ENCODE assay signal across 1 cellular context in genomic region chr6:143677891-143678737, GRCh38.
A peak's percentile ranks its signal among the peaks of the same experiment; 100 is the strongest.
TF ChIP-seq lines count a peak whose summit lies in the region.

Gene PHACTR2, plus strand, starts transcription at chr6:143677965. Its CDS starts 199 bp downstream, at chr6:143678164.

TF ChIP-seq in K562, 482 proteins besides CTCF, POLR2A, EP300 and RAD21 (continued from another document and continues in another):
- TF ChIP-seq HIVEP1 (CRISPR knock-in tag; IDR thresholded peaks at IDR 0.05), result no peak
- no peak for TF ChIP-seq MECOM (CRISPR knock-in tag; IDR thresholded peaks at IDR 0.05)
- 0 out of 2 replicates have a peak, but pooled peaks have one; percentile 59 for TF ChIP-seq RBM14 (IDR thresholded peaks at IDR 0.05; ENCODE audit: borderline replicate concordance, insufficient read depth, low read depth, low read length)
- TF ChIP-seq SRSF1 (IDR thresholded peaks at IDR 0.05; ENCODE audit: low read depth, low read length), result no peak
- TF ChIP-seq SMARCB1 (IDR thresholded peaks at IDR 0.05; ENCODE audit: insufficient read length, low read depth), result no peak
- TF ChIP-seq RUNX1 (IDR thresholded peaks at IDR 0.05; ENCODE audit: low read depth), result 0 out of 2 replicates have a peak, but pooled peaks have one; percentile 70
- peak; percentile 91 for TF ChIP-seq ZFP91 (CRISPR knock-in tag; IDR thresholded peaks at IDR 0.05)
- no peak for TF ChIP-seq ZNF785 (CRISPR knock-in tag; IDR thresholded peaks at IDR 0.05)
- TF ChIP-seq HDAC6 (IDR thresholded peaks at IDR 0.05; ENCODE audit: low read depth, low read length), result peak; percentile 99
- TF ChIP-seq NR1H2 (CRISPR knock-in tag; IDR thresholded peaks at IDR 0.05), result 0 out of 2 replicates have a peak, but pooled peaks have one; percentile 57
- peak; percentile 75; the same call in 1 of the 2 replicates for TF ChIP-seq MYC (IDR thresholded peaks at IDR 0.05; ENCODE audit: low read depth, low read length)
- TF ChIP-seq MYC (CRISPR knock-in tag; IDR thresholded peaks at IDR 0.05; ENCODE audit: borderline replicate concordance, low read depth), result no peak
- peak; percentile 71 for TF ChIP-seq CCNT2 (IDR thresholded peaks at IDR 0.05; ENCODE audit: borderline replicate concordance, extremely low read depth, insufficient read length, low read depth, low read length)
- peak; percentile 69 to 80 for TF ChIP-seq MNT (conservative IDR thresholded peaks at IDR 0.05)
- no peak for TF ChIP-seq ZNF3 (CRISPR knock-in tag; IDR thresholded peaks at IDR 0.05)
- peak; percentile 47; the same call in 1 of the 2 replicates for TF ChIP-seq SIN3B (IDR thresholded peaks at IDR 0.05; ENCODE audit: low read depth)
- TF ChIP-seq SP1 (CRISPR knock-in tag; IDR thresholded peaks at IDR 0.05), result no peak
- TF ChIP-seq SMAD1 (IDR thresholded peaks at IDR 0.05; ENCODE audit: low read depth, low read length, partially characterized antibody), result no peak
- no peak for TF ChIP-seq MTF1 (CRISPR knock-in tag; IDR thresholded peaks at IDR 0.05; ENCODE audit: borderline replicate concordance)
- no peak for TF ChIP-seq PTTG1 (tag; IDR thresholded peaks at IDR 0.05; ENCODE audit: low read depth)
- peak; percentile 55 to 82 for TF ChIP-seq MAZ (CRISPR knock-in tag; conservative IDR thresholded peaks at IDR 0.05 in 1 of 2, IDR thresholded peaks at IDR 0.05 in 1 of 2)
- no peak for TF ChIP-seq PTBP1 (IDR thresholded peaks at IDR 0.05; ENCODE audit: low read depth, low read length)
- no peak for TF ChIP-seq TRIM28 (IDR thresholded peaks at IDR 0.05)
- no peak for TF ChIP-seq NR2F6 (CRISPR knock-in tag; IDR thresholded peaks at IDR 0.05)
- peak in 1 of 2 experiments; percentile 26; a peak in 1 of 4 replicates for TF ChIP-seq RCOR1 (IDR thresholded peaks at IDR 0.05; ENCODE audit: borderline replicate concordance in 1 of 2, low read depth in 2 of 2, low read length in 2 of 2)
- TF ChIP-seq RBBP5 (IDR thresholded peaks at IDR 0.05; ENCODE audit: borderline replicate concordance, insufficient read depth, low read length, poor library complexity, severe bottlenecking), result peak; percentile 97
- peak; percentile 73; the same call in 1 of the 2 replicates for TF ChIP-seq REST (CRISPR knock-in tag; IDR thresholded peaks at IDR 0.05; ENCODE audit: low read depth)
- no peak for TF ChIP-seq RNF219 (CRISPR knock-in tag; IDR thresholded peaks at IDR 0.05)
- no peak for TF ChIP-seq TCF3 (CRISPR knock-in tag; IDR thresholded peaks at IDR 0.05)
- no peak for TF ChIP-seq ZBED1 (IDR thresholded peaks at IDR 0.05)
- no peak for TF ChIP-seq TCF7L2 (IDR thresholded peaks at IDR 0.05; ENCODE audit: low read depth, low read length)
- TF ChIP-seq MYNN (IDR thresholded peaks at IDR 0.05), result no peak
- no peak for TF ChIP-seq MYNN (CRISPR knock-in tag; IDR thresholded peaks at IDR 0.05)
- peak; percentile 74 for TF ChIP-seq FOXP1 (CRISPR knock-in tag; IDR thresholded peaks at IDR 0.05)
- peak; percentile 53; the same call in 1 of the 2 replicates for TF ChIP-seq HDAC8 (tag; IDR thresholded peaks at IDR 0.05)
- TF ChIP-seq PATZ1 (CRISPR knock-in tag; IDR thresholded peaks at IDR 0.05; ENCODE audit: borderline replicate concordance), result no peak
- 0 out of 2 replicates have a peak, but pooled peaks have one; percentile 56 for TF ChIP-seq ZNF24 (IDR thresholded peaks at IDR 0.05)
- peak; percentile 62; the same call in 1 of the 2 replicates for TF ChIP-seq NKRF (IDR thresholded peaks at IDR 0.05; ENCODE audit: borderline replicate concordance)
- TF ChIP-seq ATF6 (CRISPR knock-in tag; IDR thresholded peaks at IDR 0.05), result 0 out of 2 replicates have a peak, but pooled peaks have one; percentile 38
- no peak for TF ChIP-seq PBX2 (CRISPR knock-in tag; IDR thresholded peaks at IDR 0.05; ENCODE audit: low read depth)
- peak; percentile 88 for TF ChIP-seq PBX2 (tag; conservative IDR thresholded peaks at IDR 0.05; ENCODE audit: low read depth)
- no peak for TF ChIP-seq SMARCE1 (IDR thresholded peaks at IDR 0.05)
- peak in 1 of 2 experiments; percentile 79; a peak in 2 of 4 replicates for TF ChIP-seq HDAC1 (IDR thresholded peaks at IDR 0.05)
- TF ChIP-seq MBD2 (IDR thresholded peaks at IDR 0.05; ENCODE audit: borderline replicate concordance, low read depth), result peak; percentile 46; the same call in 1 of the 2 replicates
- peak; percentile 73 for TF ChIP-seq POLR2B (IDR thresholded peaks at IDR 0.05; ENCODE audit: low read depth, partially characterized antibody)
- peak; percentile 77 for TF ChIP-seq SAP30 (IDR thresholded peaks at IDR 0.05; ENCODE audit: borderline replicate concordance, insufficient read depth, low read depth, low read length, poor library complexity, severe bottlenecking)
- peak; percentile 80 for TF ChIP-seq CXXC5 (CRISPR knock-in tag; IDR thresholded peaks at IDR 0.05)
- no peak for TF ChIP-seq ZC3H11A (IDR thresholded peaks at IDR 0.05; ENCODE audit: low read depth, low read length)
- TF ChIP-seq MXI1 (IDR thresholded peaks at IDR 0.05; ENCODE audit: low read depth, low read length), result no peak
- TF ChIP-seq DACH1 (IDR thresholded peaks at IDR 0.05; ENCODE audit: partially characterized antibody), result no peak
